14 cellular contexts compared by ENCODE assay signal in genomic region chr5:156473271-156473935, GRCh38.
DNase-seq lines count a peak whose midpoint lies in the region; ATAC-seq and TF ChIP-seq lines count a peak whose summit lies in the region.
"Had no signal": no experiment of that assay in that cellular context is flagged by ENCODE, and none has a peak within 500 bp of the region (broad histone marks: within the 10 kb centered on the region; RNA-seq: fewer than 3 reads in every experiment).

No MANE protein-coding gene starts in this region.

- H3K27ac ChIP-seq in RWPE2 (ENCODE audit: poor library complexity, severe bottlenecking) (no peak overlapping the region), stomach smooth muscle (ENCODE audit: low read length) (peak overlapping the region; percentile 42)

- H3K4me3 ChIP-seq in RWPE2 (ENCODE audit: severe bottlenecking): no peak overlapping the region
- no peak overlapping the region for H3K4me3 ChIP-seq in stomach smooth muscle (ENCODE audit: low read length in 2 of 2)

- H3K27me3 ChIP-seq in RWPE2 (ENCODE audit: insufficient read depth, poor library complexity, severe bottlenecking): no peaks in the 10 kb centered on the region
- H3K27me3 ChIP-seq in stomach smooth muscle (ENCODE audit: control insufficient read depth in 1 of 2, insufficient read depth in 2 of 2, low read length in 2 of 2): no peaks in the 10 kb centered on the region

- no peaks in the 10 kb centered on the region for H3K36me3 ChIP-seq in RWPE2 (ENCODE audit: low read depth)
- no peaks in the 10 kb centered on the region for H3K36me3 ChIP-seq in stomach smooth muscle (ENCODE audit: control insufficient read depth in 2 of 2, insufficient read depth in 2 of 2, low read length in 2 of 2)

- peak; percentile 70 for ATAC-seq in RWPE2 (ENCODE audit: low read depth)
- ATAC-seq in GM18861 (IDR thresholded peaks at IDR 0.05; ENCODE audit: unreplicated experiment): no peak
- ATAC-seq: Panc1 had no signal

- peak; percentile 3 for DNase-seq in NCI-H2171 treated with DMSO at 0.1 percent for 48 hours (lab: John Stamatoyannopoulos, UW)
- no peak for DNase-seq in NCI-H2171 (lab: John Stamatoyannopoulos, UW)
- DNase-seq in RWPE2 (ENCODE audit: low spot score): no peak
- DNase-seq in fibroblast of peridontal ligament (ENCODE audit: extremely low read depth): peak; percentile 61
- DNase-seq in stimulated activated CD8-positive, alpha-beta memory T cell treated with anti-CD3 and anti-CD28 coated beads, Interleukin-4, amount 100 ng/mL, for 48 hours: no peak
- DNase-seq in COLO668 (lab: John Stamatoyannopoulos, UW; ENCODE audit: unreplicated experiment): no peak
- DNase-seq: activated naive CD4-positive, alpha-beta T cell treated with Interleukin-2 at 50 U/mL for 16 hours; DMS79 treated with DMSO at 0.1 percent for 48 hours; H9; NCI-H146; stimulated activated CD4-positive, alpha-beta T cell treated with anti-CD3 and anti-CD28 coated beads, Interleukin-12 subunit alpha, Interleukin-12 subunit beta, amount 100 ng/mL, for 4 hours had no signal

- peaks cover 12% of the 10 kb centered on the region for H3K4me1 ChIP-seq in RWPE2 (ENCODE audit: insufficient read depth, poor library complexity, severe bottlenecking)
- peaks cover 22% of the 10 kb centered on the region for H3K4me1 ChIP-seq in stomach smooth muscle (ENCODE audit: control insufficient read depth, insufficient read depth, low read length)

- no peaks in the 10 kb centered on the region for H3K9me3 ChIP-seq in RWPE2 (ENCODE audit: severe bottlenecking)
- no peaks in the 10 kb centered on the region for H3K9me3 ChIP-seq in stomach smooth muscle (ENCODE audit: control insufficient read depth in 2 of 2, low read length in 2 of 2)

- no peak for TF ChIP-seq CTCF in RWPE2 (IDR thresholded peaks at IDR 0.05; ENCODE audit: poor library complexity, severe bottlenecking)

- no peak overlapping the region for H3K9ac ChIP-seq in stomach smooth muscle (ENCODE audit: low read length in 2 of 2)

Comparison
In these comparisons a context has a peak if more than half of its experiments do, and no peak if none do; other contexts are left out.
1. DNase-seq: peak in NCI-H2171 treated with DMSO at 0.1 percent for 48 hours (single experiment) and fibroblast of peridontal ligament (single experiment); none in NCI-H2171 (single experiment), RWPE2 (single experiment), stimulated activated CD8-positive, alpha-beta memory T cell treated with anti-CD3 and anti-CD28 coated beads, Interleukin-4, amount 100 ng/mL, for 48 hours (single experiment) and COLO668 (single experiment).